ENCODE assay signal across 34 cellular contexts in the genomic region with DNA sequence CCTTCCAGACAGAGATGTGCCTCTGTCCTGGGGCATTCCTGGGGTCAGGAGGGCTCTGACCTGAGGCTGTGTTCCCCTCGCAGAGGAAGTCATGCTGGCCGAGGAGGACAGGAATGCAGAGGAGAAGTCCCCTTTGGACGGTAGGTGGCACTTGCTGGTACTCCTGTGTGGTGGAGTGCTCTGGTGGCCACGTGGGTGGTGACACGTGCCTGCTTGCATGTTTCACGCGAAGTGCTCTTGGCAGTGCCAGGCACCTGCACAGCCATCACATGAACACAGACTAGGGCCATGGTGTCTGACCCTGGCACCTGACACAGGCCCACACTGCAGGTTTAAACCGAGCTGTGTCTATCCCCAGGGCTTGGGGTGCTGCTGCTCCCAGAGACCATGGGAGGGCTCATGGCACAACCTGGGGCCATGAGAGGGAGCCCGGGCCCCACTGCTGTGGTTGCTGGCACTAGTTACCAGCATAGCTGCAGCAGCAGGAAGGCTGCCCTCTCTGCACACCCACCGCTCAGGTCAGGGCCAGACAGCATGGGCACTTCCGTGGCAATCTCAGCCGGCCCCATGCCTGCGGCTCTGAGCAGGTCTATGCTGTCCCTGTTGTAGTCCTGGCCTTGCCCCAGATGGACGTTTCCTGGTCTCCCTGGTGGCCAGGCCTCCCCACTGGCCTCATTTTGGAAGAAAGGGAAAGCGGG.
A peak's percentile ranks its signal among the peaks of the same experiment; 100 is the strongest.
DNase-seq lines count a peak whose midpoint lies in the region; ATAC-seq, FAIRE-seq and TF ChIP-seq lines count a peak whose summit lies in the region.
"Had no signal": no experiment of that assay in that cellular context is flagged by ENCODE, and none has a peak within 500 bp of the region (broad histone marks: within the 10 kb centered on the region; RNA-seq: fewer than 3 reads in every experiment).

No MANE protein-coding gene starts in this region.

- no peak for FAIRE-seq in GM12878 (lab: Jason Lieb, UNC)
- FAIRE-seq: bronchial epithelial cell, GM19239, H54 had no signal

- H3K36me3 ChIP-seq in GM12878 (ENCODE audit: control insufficient read depth in 2 of 2, insufficient read depth in 2 of 2, low read length in 1 of 2), result no peaks in the 10 kb centered on the region
- H3K36me3 ChIP-seq: colonic mucosa, spleen had no signal

- 42% methylated on average over 15 of the region's 15 CpGs for WGBS in GM12878 (ENCODE audit: insufficient coverage, insufficient replicate concordance, low lambda C conversion rate, missing lambda C conversion rate)

- CTCF ChIA-PET in GM12878 (lab: Yijun Ruan, JAX), result no interaction called here

- no peaks in the 10 kb centered on the region for H3K4me1 Mint-ChIP-seq in HFFc6 (ENCODE audit: low read depth)
- H3K4me1 Mint-ChIP-seq: activated CD8-positive, alpha-beta memory T cell treated with anti-CD3 and anti-CD28 coated beads, Interleukin-2, amount 10 ng/mL, durations not matched to agents 7 days and 5 days; nephron had no signal

- in situ Hi-C loops in GM12878 (cut with MboI), result no loop called here

- no peak overlapping the region for H3K9ac ChIP-seq in GM12878 (ENCODE audit: control insufficient read depth, insufficient read depth, low read length)
- H3K9ac ChIP-seq: parathyroid adenoma had no signal

- H3K27me3 Mint-ChIP-seq in HFFc6 (ENCODE audit: insufficient read depth), result no peaks in the 10 kb centered on the region

- no peak overlapping the region for H3K4me3 Mint-ChIP-seq in HFFc6
- H3K4me3 Mint-ChIP-seq: activated CD8-positive, alpha-beta memory T cell treated with anti-CD3 and anti-CD28 coated beads, Interleukin-2, amount 10 ng/mL, durations not matched to agents 7 days and 5 days; nephron; T-helper 2 cell treated with Interferon-gamma antibody and Interleukin-4, amounts not matched to agents 5 μg/mL and 100 μg/mL, for 36 hours had no signal

- no peaks in the 10 kb centered on the region for H3K36me3 Mint-ChIP-seq in HFFc6 (ENCODE audit: low read depth)
- H3K36me3 Mint-ChIP-seq: activated CD8-positive, alpha-beta memory T cell treated with anti-CD3 and anti-CD28 coated beads, Interleukin-2, amount 10 ng/mL, durations not matched to agents 7 days and 5 days had no signal

- no peak for TF ChIP-seq RAD21 in GM12878 (IDR thresholded peaks at IDR 0.05; ENCODE audit: insufficient read depth, low read depth, low read length)

- ATAC-seq in GM12878 (peak; percentile 45), HG02642 (IDR thresholded peaks at IDR 0.05; ENCODE audit: poor library complexity, unreplicated experiment) (no peak), GM18505 (IDR thresholded peaks at IDR 0.05; ENCODE audit: unreplicated experiment) (no peak)
- ATAC-seq: activated CD8-positive, alpha-beta memory T cell treated with anti-CD3 and anti-CD28 coated beads, Interleukin-2, amount 10 ng/mL, durations not matched to agents 7 days and 5 days; right cardiac atrium had no signal

- no peaks in the 10 kb centered on the region for H3K79me2 ChIP-seq in GM12878 (ENCODE audit: control insufficient read depth, insufficient read depth, low read length)
- H3K79me2 ChIP-seq: parathyroid adenoma had no signal

- no peaks in the 10 kb centered on the region for H4K20me1 ChIP-seq in GM12878 (ENCODE audit: control insufficient read depth, insufficient read depth)

- RAD21 ChIA-PET in GM12878 (lab: Charles Lee; ENCODE audit: unreplicated experiment), result no interaction called here

- no peaks in the 10 kb centered on the region; a peak in 2 of 4 replicates for H3K27me3 ChIP-seq in GM12878 (replicated peaks in 1 of 2; ENCODE audit: control insufficient read depth in 2 of 2, insufficient read depth in 2 of 2, low read length in 1 of 2)
- H3K27me3 ChIP-seq: colonic mucosa had no signal

- no peaks in the 10 kb centered on the region for H3K9me3 ChIP-seq in GM12878 (replicated peaks; ENCODE audit: control insufficient read depth, insufficient read depth, low read length)
- H3K9me3 ChIP-seq: colonic mucosa, spleen had no signal

- H3K27ac ChIP-seq in GM12878 (ENCODE audit: control insufficient read depth, insufficient read depth), result no peak overlapping the region
- H3K27ac ChIP-seq: 22Rv1, colonic mucosa, epithelial cell of prostate, parathyroid adenoma, PC-9, spleen had no signal

- TF ChIP-seq POLR2A in GM12878 (IDR thresholded peaks at IDR 0.05; ENCODE audit: low read depth, low read length), result no peak
- no peak for TF ChIP-seq POLR2A in GM18505 (IDR thresholded peaks at IDR 0.05; ENCODE audit: borderline replicate concordance, extremely low read depth, insufficient read depth, insufficient read length)

- BruUV-seq in GM12878 (replicated peaks; lab: Mats Ljungman, UMichigan), result no TSS peak

- DNase-seq in DMS53 (lab: John Stamatoyannopoulos, UW), result peak; percentile 18
- no peak for DNase-seq in DMS53 treated with DMSO at 0.1 percent for 48 hours (lab: John Stamatoyannopoulos, UW; ENCODE audit: unreplicated experiment)
- peak; percentile 5 for DNase-seq in HT-29 (ENCODE audit: low spot score)
- DNase-seq in GM12878 (ENCODE audit: low read depth, low spot score), result no peak
- peak; percentile 76 for DNase-seq in posterior vena cava (ENCODE audit: low spot score)
- DNase-seq in HFFc6, result no peak
- DNase-seq: activated CD4-positive, alpha-beta T cell treated with anti-CD3 and anti-CD28 coated beads for 48 hours; activated CD8-positive, alpha-beta memory T cell treated with anti-CD3 and anti-CD28 coated beads, Interleukin-2, amount 10 ng/mL, durations not matched to agents 7 days and 5 days; activated naive CD4-positive, alpha-beta T cell treated with Interleukin-2 at 50 U/mL for 16 hours; activated T-cell treated with anti-CD3 and anti-CD28 coated beads, Interleukin-2, amount 50 U/mL, for 48 hours; Calu3; colonic mucosa; effector CD8-positive, alpha-beta T cell; EL; glutamatergic neuron; KBM-7; NCI-H1436; NCI-H446 treated with DMSO at 0.1 percent for 48 hours; PC-9; right cardiac atrium; Right ventricle myocardium superior; spleen; stimulated activated CD4-positive, alpha-beta T cell treated with anti-CD3 and anti-CD28 coated beads, Interleukin-2, amount 100 ng/mL, for 48 hours had no signal

- H3K4me3 ChIP-seq in GM12878, result no peak overlapping the region
- H3K4me3 ChIP-seq: colonic mucosa, lung, PC-9, spleen had no signal

- no peak overlapping the region for H3K4me2 ChIP-seq in GM12878 (ENCODE audit: control insufficient read depth, insufficient read depth)
- H3K4me2 ChIP-seq: PC-9 had no signal

- no peaks in the 10 kb centered on the region for H3K4me1 ChIP-seq in GM12878 (ENCODE audit: control insufficient read depth, insufficient read depth, low read length)
- H3K4me1 ChIP-seq: colonic mucosa, parathyroid adenoma, spleen had no signal

- TF ChIP-seq EP300 in GM12878 (IDR thresholded peaks at IDR 0.05; ENCODE audit: borderline replicate concordance in 1 of 2, control insufficient read depth in 1 of 2, low read depth in 2 of 2, low read length in 2 of 2), result no peak

- TF ChIP-seq CTCF in GM12878 (IDR thresholded peaks at IDR 0.05 in 2 of 3, conservative IDR thresholded peaks at IDR 0.05 in 1 of 3; ENCODE audit: control insufficient read depth in 2 of 3, extremely low read depth in 1 of 3, insufficient read depth in 1 of 3, low read depth in 3 of 3, low read length in 3 of 3) (peak in 1 of 3 experiments; percentile 6; a peak in 1 of 6 replicates), HFFc6 (IDR thresholded peaks at IDR 0.05) (no peak)

- H3K9me3 Mint-ChIP-seq in HFFc6, result peaks cover 22% of the 10 kb centered on the region
- H3K9me3 Mint-ChIP-seq: T-helper 2 cell treated with Interferon-gamma antibody and Interleukin-4, amounts not matched to agents 5 μg/mL and 100 μg/mL, for 36 hours had no signal

- POLR2A ChIA-PET in GM12878 (lab: Charles Lee), result no interaction called here

- intact Hi-C loops in GM12878 (cut with micrococcal nuclease; ENCODE audit: unreplicated experiment) (no loop called here), posterior vena cava (cut with DNase I) (no loop called here)

- H3K27ac Mint-ChIP-seq in HFFc6, result no peak overlapping the region
- H3K27ac Mint-ChIP-seq: activated CD8-positive, alpha-beta memory T cell treated with anti-CD3 and anti-CD28 coated beads, Interleukin-2, amount 10 ng/mL, durations not matched to agents 7 days and 5 days; nephron; T-helper 2 cell treated with Interferon-gamma antibody and Interleukin-4, amounts not matched to agents 5 μg/mL and 100 μg/mL, for 36 hours had no signal

- H2AFZ ChIP-seq in GM12878 (ENCODE audit: control insufficient read depth, low read depth, low read length), result no peak overlapping the region
- H2AFZ ChIP-seq: parathyroid adenoma, PC-9 had no signal

- SMC1A ChIA-PET in GM12878 (lab: Charles Lee; ENCODE audit: uncharacterized antibody, unreplicated experiment), result no interaction called here

TF ChIP-seq in GM12878, 131 proteins besides CTCF, POLR2A, EP300 and RAD21 (continues in another document):
- TF ChIP-seq, protein P1, sequence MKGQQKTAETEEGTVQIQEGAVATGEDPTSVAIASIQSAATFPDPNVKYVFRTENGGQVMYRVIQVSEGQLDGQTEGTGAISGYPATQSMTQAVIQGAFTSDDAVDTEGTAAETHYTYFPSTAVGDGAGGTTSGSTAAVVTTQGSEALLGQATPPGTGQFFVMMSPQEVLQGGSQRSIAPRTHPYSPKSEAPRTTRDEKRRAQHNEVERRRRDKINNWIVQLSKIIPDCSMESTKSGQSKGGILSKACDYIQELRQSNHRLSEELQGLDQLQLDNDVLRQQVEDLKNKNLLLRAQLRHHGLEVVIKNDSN (IDR thresholded peaks at IDR 0.05; ENCODE audit: borderline replicate concordance, extremely low read length, insufficient read depth, low read depth, low read length), result peak; percentile 51
- TF ChIP-seq BHLHE40 (IDR thresholded peaks at IDR 0.05; ENCODE audit: borderline replicate concordance in 1 of 2, low read depth in 2 of 2, low read length in 1 of 2) (peak; percentile 46 to 72; a peak in 3 of 4 replicates), NR2C1 (IDR thresholded peaks at IDR 0.05) (no peak)
- TF ChIP-seq, protein P2, sequence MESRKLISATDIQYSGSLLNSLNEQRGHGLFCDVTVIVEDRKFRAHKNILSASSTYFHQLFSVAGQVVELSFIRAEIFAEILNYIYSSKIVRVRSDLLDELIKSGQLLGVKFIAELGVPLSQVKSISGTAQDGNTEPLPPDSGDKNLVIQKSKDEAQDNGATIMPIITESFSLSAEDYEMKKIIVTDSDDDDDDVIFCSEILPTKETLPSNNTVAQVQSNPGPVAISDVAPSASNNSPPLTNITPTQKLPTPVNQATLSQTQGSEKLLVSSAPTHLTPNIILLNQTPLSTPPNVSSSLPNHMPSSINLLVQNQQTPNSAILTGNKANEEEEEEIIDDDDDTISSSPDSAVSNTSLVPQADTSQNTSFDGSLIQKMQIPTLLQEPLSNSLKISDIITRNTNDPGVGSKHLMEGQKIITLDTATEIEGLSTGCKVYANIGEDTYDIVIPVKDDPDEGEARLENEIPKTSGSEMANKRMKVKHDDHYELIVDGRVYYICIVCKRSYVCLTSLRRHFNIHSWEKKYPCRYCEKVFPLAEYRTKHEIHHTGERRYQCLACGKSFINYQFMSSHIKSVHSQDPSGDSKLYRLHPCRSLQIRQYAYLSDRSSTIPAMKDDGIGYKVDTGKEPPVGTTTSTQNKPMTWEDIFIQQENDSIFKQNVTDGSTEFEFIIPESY (IDR thresholded peaks at IDR 0.05), result no peak

Comparison
In these comparisons a context has a peak if more than half of its experiments do, and no peak if none do; other contexts are left out.
1. DNase-seq: peak in DMS53 (single experiment), HT-29 (single experiment) and posterior vena cava (single experiment); none in DMS53 treated with DMSO at 0.1 percent for 48 hours (single experiment), GM12878 (single experiment) and HFFc6 (single experiment).